1 cellular context compared by ENCODE assay signal in genomic region chr4:42501624-42502401, GRCh38.
A peak's percentile ranks its signal among the peaks of the same experiment; 100 is the strongest.
TF ChIP-seq lines count a peak whose summit lies in the region.

No MANE protein-coding gene starts in this region.

TF ChIP-seq in H1, 55 proteins besides CTCF, POLR2A, EP300 and RAD21:
- TF ChIP-seq USF2 (IDR thresholded peaks at IDR 0.05; ENCODE audit: low read length), result no peak
- TF ChIP-seq SIN3A (conservative IDR thresholded peaks at IDR 0.05 in 1 of 2, IDR thresholded peaks at IDR 0.05 in 1 of 2; ENCODE audit: low read depth in 1 of 2, low read length in 2 of 2), result no peak
- TF ChIP-seq TAF7 (optimal IDR thresholded peaks at IDR 0.05; ENCODE audit: borderline replicate concordance, low read depth, low read length), result no peak
- no peak for TF ChIP-seq RXRA (IDR thresholded peaks at IDR 0.05; ENCODE audit: insufficient read depth, low read depth, low read length)
- TF ChIP-seq CHD1 (IDR thresholded peaks at IDR 0.05; ENCODE audit: low read depth, low read length), result no peak
- TF ChIP-seq NANOG (IDR thresholded peaks at IDR 0.05; ENCODE audit: insufficient read depth, low read depth, low read length, poor library complexity, severe bottlenecking), result peak; percentile 88
- TF ChIP-seq GTF2F1 (IDR thresholded peaks at IDR 0.05; ENCODE audit: borderline replicate concordance, low read depth, low read length), result no peak
